ENCODE assay signal across 18 cellular contexts in the genomic region with DNA sequence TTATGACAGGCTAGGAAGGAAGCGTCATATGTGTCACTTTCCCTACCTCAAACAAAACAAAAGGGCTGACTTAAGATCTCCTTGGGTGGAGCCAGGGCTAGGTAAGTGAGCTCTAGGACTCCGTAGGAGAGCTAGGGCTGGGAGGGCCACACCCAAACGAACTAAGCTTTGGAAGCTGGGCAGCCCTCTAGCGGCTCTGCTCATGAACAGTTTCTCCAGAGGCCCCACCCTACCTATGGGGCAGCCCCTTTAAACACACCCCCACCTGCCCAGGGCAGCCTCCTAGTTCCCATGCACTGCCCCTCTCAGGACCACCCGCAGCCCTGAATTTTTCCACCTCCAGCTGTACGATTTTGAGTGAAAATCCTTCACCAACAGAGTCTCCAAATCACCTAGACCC. TPM values are rescaled to one million over a fixed set of nuclear protein-coding genes. Genes with fewer than 3 reads are reported as not detected.
DNase-seq lines count a peak whose midpoint lies in the region; ATAC-seq and TF ChIP-seq lines count a peak whose summit lies in the region.
"Had no signal": no experiment of that assay in that cellular context is flagged by ENCODE, and none has a peak within 500 bp of the region (broad histone marks: within the 10 kb centered on the region; RNA-seq: fewer than 3 reads in every experiment).

No MANE protein-coding gene starts in this region.

- H3K9me3 ChIP-seq in SJCRH30 (replicated peaks), result peaks cover 2% of the 10 kb centered on the region; the same call in 1 of the 2 replicates
- H3K9me3 ChIP-seq in thyroid gland, result no peaks in the 10 kb centered on the region
- H3K9me3 ChIP-seq: uterus had no signal

- H3K4me1 Mint-ChIP-seq in activated naive CD8-positive, alpha-beta T cell treated with anti-CD3 and anti-CD28 coated beads for 36 hours, result no peaks in the 10 kb centered on the region
- no peaks in the 10 kb centered on the region for H3K4me1 Mint-ChIP-seq in activated naive CD8-positive, alpha-beta T cell treated with anti-CD3 and anti-CD28 coated beads, Interleukin-2, amount 50 U/mL, for 24 hours

- peaks cover 31% of the 10 kb centered on the region for H3K36me3 Mint-ChIP-seq in activated naive CD8-positive, alpha-beta T cell treated with anti-CD3 and anti-CD28 coated beads for 36 hours
- H3K36me3 Mint-ChIP-seq in activated naive CD8-positive, alpha-beta T cell treated with anti-CD3 and anti-CD28 coated beads, Interleukin-2, amount 50 U/mL, for 24 hours (ENCODE audit: low read depth), result peaks cover 17% of the 10 kb centered on the region

- H3K27me3 Mint-ChIP-seq in activated naive CD8-positive, alpha-beta T cell treated with anti-CD3 and anti-CD28 coated beads for 36 hours, result peaks cover 53% of the 10 kb centered on the region
- peaks cover 18% of the 10 kb centered on the region for H3K27me3 Mint-ChIP-seq in activated naive CD8-positive, alpha-beta T cell treated with anti-CD3 and anti-CD28 coated beads, Interleukin-2, amount 50 U/mL, for 24 hours

- no peak overlapping the region for H3K27ac Mint-ChIP-seq in activated naive CD8-positive, alpha-beta T cell treated with anti-CD3 and anti-CD28 coated beads for 36 hours
- H3K27ac Mint-ChIP-seq in activated naive CD8-positive, alpha-beta T cell treated with anti-CD3 and anti-CD28 coated beads, Interleukin-2, amount 50 U/mL, for 24 hours, result no peak overlapping the region
- H3K27ac Mint-ChIP-seq: activated naive CD8-positive, alpha-beta T cell had no signal

- ATAC-seq in activated naive CD8-positive, alpha-beta T cell treated with anti-CD3 and anti-CD28 coated beads, Interleukin-2, amount 50 U/mL, for 24 hours, result no peak
- ATAC-seq in esophagus mucosa (no peak), GM18907 (IDR thresholded peaks at IDR 0.05; ENCODE audit: unreplicated experiment) (no peak)

- H3K4me1 ChIP-seq in SJCRH30 (peaks cover 25% of the 10 kb centered on the region), thyroid gland (peaks cover 0 to 3% of the 10 kb centered on the region in 2 donors)
- H3K4me1 ChIP-seq: uterus had no signal

- peak overlapping the region; percentile 48 for H3K4me3 Mint-ChIP-seq in activated naive CD8-positive, alpha-beta T cell treated with anti-CD3 and anti-CD28 coated beads for 36 hours
- H3K4me3 Mint-ChIP-seq in activated naive CD8-positive, alpha-beta T cell treated with anti-CD3 and anti-CD28 coated beads, Interleukin-2, amount 50 U/mL, for 24 hours, result no peak overlapping the region
- H3K4me3 Mint-ChIP-seq: activated naive CD8-positive, alpha-beta T cell had no signal

- no peak for TF ChIP-seq CTCF in thyroid gland (IDR thresholded peaks at IDR 0.05)

- H3K27ac ChIP-seq in SJCRH30 (no peak overlapping the region), thyroid gland (peak overlapping the region; percentile 17 to 92 (median 63))

- intact Hi-C loops in thyroid gland (cut with DNase I), result no loop called here

- no peak for TF ChIP-seq POLR2A in thyroid gland (IDR thresholded peaks at IDR 0.05)

- DNase-seq in activated naive CD8-positive, alpha-beta T cell treated with anti-CD3 and anti-CD28 coated beads for 36 hours, result no peak
- DNase-seq in activated naive CD8-positive, alpha-beta T cell treated with anti-CD3 and anti-CD28 coated beads, Interleukin-2, amount 50 U/mL, for 24 hours, result no peak
- peak in 1 of 2 experiments; percentile 42 for DNase-seq in SJCRH30
- peak; percentile 31 to 58 for DNase-seq in thyroid gland
- no peak for DNase-seq in NCI-H187 (lab: John Stamatoyannopoulos, UW)
- DNase-seq: ACHN; activated CD8-positive, alpha-beta memory T cell treated with anti-CD3 and anti-CD28 coated beads, Interleukin-2, amount 50 U/mL, for 48 hours; DMS53; NCI-H1105; NCI-H510A had no signal

- H3K4me3 ChIP-seq in SJCRH30 (peak overlapping the region; percentile 79), iPS-11a (ENCODE audit: low read depth, low read length) (peak overlapping the region; percentile 55), thyroid gland (replicated peaks in 1 of 3) (no peak overlapping the region)

- H3K36me3 ChIP-seq in SJCRH30 (peaks cover 44% of the 10 kb centered on the region), thyroid gland (no peaks in the 10 kb centered on the region)
- H3K36me3 ChIP-seq: uterus had no signal

- no peaks in the 10 kb centered on the region for H3K27me3 ChIP-seq in SJCRH30
- no peaks in the 10 kb centered on the region for H3K27me3 ChIP-seq in thyroid gland
- H3K27me3 ChIP-seq: uterus had no signal

- H3K9me3 Mint-ChIP-seq in activated naive CD8-positive, alpha-beta T cell treated with anti-CD3 and anti-CD28 coated beads for 36 hours, result peaks cover 37% of the 10 kb centered on the region
- peaks cover 44% of the 10 kb centered on the region for H3K9me3 Mint-ChIP-seq in activated naive CD8-positive, alpha-beta T cell treated with anti-CD3 and anti-CD28 coated beads, Interleukin-2, amount 50 U/mL, for 24 hours

- WGBS in thyroid gland, 2 donors, result 36% methylated on average over 6 of the region's 6 CpGs

RNA-seq across cellular contexts. Expression of a gene that starts 3.5 kb away (rescaled TPM):
- total RNA-seq in activated naive CD8-positive, alpha-beta T cell treated with anti-CD3 and anti-CD28 coated beads for 36 hours, result under 1 TPM; 0.14 to 0.16 TPM
- 501 and 545 TPM in 2 replicates for total RNA-seq in SJCRH30 (2014; rRNA removed; shearing (Covaris generic))
- total RNA-seq in thyroid gland, result 10 to 100 TPM in 3 of 4 donors, 1 to 10 TPM in 1; 9.8 to 24.1 (median 18.8) TPM
- total RNA-seq in esophagus mucosa, result 1.4 TPM
- total RNA-seq: HT-29 had no signal

RNA-seq across cellular contexts. Expression of a gene that starts 3.5 kb away (rescaled TPM):
- total RNA-seq in activated naive CD8-positive, alpha-beta T cell treated with anti-CD3 and anti-CD28 coated beads for 36 hours, result not detected
- 7.1 and 8.9 TPM in 2 replicates for total RNA-seq in SJCRH30 (2014; rRNA removed; shearing (Covaris generic))
- 1 to 10 TPM in 3 of 4 donors, under 1 TPM in 1; 0.67 to 6.5 (median 1.8) TPM for total RNA-seq in thyroid gland
- total RNA-seq in esophagus mucosa, result not detected
- total RNA-seq: dermis microvascular lymphatic vessel endothelial cell, fibroblast of villous mesenchyme, HT-29 had no signal

Comparison
In these comparisons a context has a peak if more than half of its experiments do, and no peak if none do; other contexts are left out.
1. DNase-seq: peak in thyroid gland (2 of 2); none in activated naive CD8-positive, alpha-beta T cell treated with anti-CD3 and anti-CD28 coated beads for 36 hours (single experiment), activated naive CD8-positive, alpha-beta T cell treated with anti-CD3 and anti-CD28 coated beads, Interleukin-2, amount 50 U/mL, for 24 hours (single experiment) and NCI-H187 (0 of 2).
2. H3K4me3 ChIP-seq: peak in SJCRH30 (single experiment) and iPS-11a (single experiment); none in thyroid gland (0 of 3).
3. RNA of a gene that starts 3.5 kb away (total RNA-seq): 501 to 545 TPM in SJCRH30; 9.8 to 24.1 TPM in thyroid gland, 1.4 TPM in esophagus mucosa (single experiment) and 0.14 to 0.16 TPM in activated naive CD8-positive, alpha-beta T cell treated with anti-CD3 and anti-CD28 coated beads for 36 hours; every median in the first group is over 10 times any median in the second.